1 cellular context compared by ENCODE assay signal in genomic region chr1:163422738-163423404, GRCh38.
TF ChIP-seq lines count a peak whose summit lies in the region.

No MANE protein-coding gene starts in this region.

TF ChIP-seq in K562, 482 proteins besides CTCF, POLR2A, EP300 and RAD21 (continued from another document and continues in another):
- no peak for TF ChIP-seq E2F8 (IDR thresholded peaks at IDR 0.05; ENCODE audit: low read depth, partially characterized antibody)
- TF ChIP-seq CUX1 (CRISPR knock-in tag; IDR thresholded peaks at IDR 0.05), result peak; percentile 95
- peak in 1 of 2 experiments; percentile 31 for TF ChIP-seq E2F6 (IDR thresholded peaks at IDR 0.05; ENCODE audit: borderline replicate concordance in 1 of 2, extremely low read depth in 1 of 2, insufficient read depth in 1 of 2, insufficient read length in 1 of 2, low read depth in 1 of 2, low read length in 1 of 2, poor library complexity in 1 of 2, severe bottlenecking in 1 of 2)
- no peak for TF ChIP-seq DEAF1 (CRISPR knock-in tag; IDR thresholded peaks at IDR 0.05)
- no peak for TF ChIP-seq SIN3B (IDR thresholded peaks at IDR 0.05; ENCODE audit: low read depth)
- 0 out of 2 replicates have a peak, but pooled peaks have one; percentile 22 for TF ChIP-seq RBFOX2 (IDR thresholded peaks at IDR 0.05; ENCODE audit: low read depth, low read length)
- TF ChIP-seq MAZ (CRISPR knock-in tag; conservative IDR thresholded peaks at IDR 0.05 in 1 of 2, IDR thresholded peaks at IDR 0.05 in 1 of 2), result peak in 1 of 2 experiments; percentile 26; a peak in 1 of 4 replicates
- TF ChIP-seq L3MBTL2 (IDR thresholded peaks at IDR 0.05), result peak; percentile 76
- TF ChIP-seq YY1 (IDR thresholded peaks at IDR 0.05; ENCODE audit: borderline replicate concordance in 1 of 3, control insufficient read depth in 1 of 3, extremely low read depth in 1 of 3, insufficient read depth in 3 of 3, insufficient read length in 1 of 3, insufficient replicate concordance in 2 of 3, low read depth in 1 of 3, low read length in 2 of 3), result peak in 1 of 3 experiments; percentile 35
- no peak for TF ChIP-seq FOXK1 (CRISPR knock-in tag; IDR thresholded peaks at IDR 0.05; ENCODE audit: borderline replicate concordance)
- no peak for TF ChIP-seq REST (CRISPR knock-in tag; IDR thresholded peaks at IDR 0.05; ENCODE audit: low read depth)
- no peak for TF ChIP-seq TFAP4 (CRISPR knock-in tag; IDR thresholded peaks at IDR 0.05; ENCODE audit: borderline replicate concordance)
- TF ChIP-seq THAP7 (CRISPR knock-in tag; IDR thresholded peaks at IDR 0.05), result no peak
- TF ChIP-seq MGA (IDR thresholded peaks at IDR 0.05), result peak; percentile 50
